Comparison of ENCODE assay signal across 11 cellular contexts in the genomic region with DNA sequence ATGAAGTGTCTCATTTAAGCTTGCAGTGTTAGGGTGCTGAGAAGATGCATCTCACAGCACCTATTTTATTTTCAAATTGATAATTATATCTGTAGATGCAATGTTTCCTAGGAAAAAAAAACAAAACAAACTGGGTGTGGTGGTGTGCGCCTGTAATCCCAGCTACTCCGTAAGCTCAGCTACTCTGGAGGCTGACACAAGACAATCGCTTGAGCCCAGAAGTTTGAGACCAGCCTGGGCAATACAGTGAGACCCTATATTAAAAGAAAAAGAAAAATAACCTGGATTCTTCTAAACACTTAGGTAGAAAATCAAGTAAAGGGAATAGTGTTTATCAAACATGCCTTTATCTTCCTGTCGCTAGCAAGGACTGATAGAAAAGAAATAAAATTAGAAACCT. TPM values are rescaled to one million over a fixed set of nuclear protein-coding genes. Genes with fewer than 3 reads are reported as not detected.
DNase-seq lines count a peak whose midpoint lies in the region; ATAC-seq, FAIRE-seq and TF ChIP-seq lines count a peak whose summit lies in the region.
"Had no signal": no experiment of that assay in that cellular context is flagged by ENCODE, and none has a peak within 500 bp of the region (broad histone marks: within the 10 kb centered on the region; RNA-seq: fewer than 3 reads in every experiment).

No MANE protein-coding gene starts in this region.

- intact Hi-C loops in GM12878 (cut with micrococcal nuclease; ENCODE audit: unreplicated experiment) (no loop called here), left lung (cut with DNase I) (no loop called here)
- intact Hi-C loops in activated CD8-positive, alpha-beta T cell treated with anti-CD3 and anti-CD28 coated beads for 36 hours (cut with micrococcal nuclease), result no loop called here

- no peak for TF ChIP-seq POLR2A in GM12878 (IDR thresholded peaks at IDR 0.05; ENCODE audit: low read depth, low read length)
- TF ChIP-seq POLR2A in upper lobe of left lung (IDR thresholded peaks at IDR 0.05), result no peak

- H3K36me3 Mint-ChIP-seq in activated naive CD4-positive, alpha-beta T cell treated with anti-CD3 and anti-CD28 coated beads, Interleukin-2, amount 50 U/mL, for 24 hours, result peaks cover 1% of the 10 kb centered on the region
- no peaks in the 10 kb centered on the region for H3K36me3 Mint-ChIP-seq in activated CD8-positive, alpha-beta T cell treated with anti-CD3 and anti-CD28 coated beads for 36 hours (ENCODE audit: low read depth)
- H3K36me3 Mint-ChIP-seq in immature natural killer cell, result peaks cover 0 to 3% (median 0%) of the 10 kb centered on the region in 3 donors

- no TSS peak for BruUV-seq in GM12878 (replicated peaks; lab: Mats Ljungman, UMichigan)

- CTCF ChIA-PET in GM12878 (lab: Yijun Ruan, JAX), result interaction anchor here (1.6 kb wide), 1 partner anchor 545 kb away, joined by 3 read pairs; no protein-coding TSS in a partner anchor
- CTCF ChIA-PET in activated CD8-positive, alpha-beta T cell treated with anti-CD3 and anti-CD28 coated beads for 36 hours (lab: Charles Lee), result interaction anchor here (0.7 kb wide), 1 partner anchor 27 kb away, joined by 3 read pairs; no protein-coding TSS in a partner anchor

- H3K4me3 Mint-ChIP-seq in activated naive CD4-positive, alpha-beta T cell treated with anti-CD3 and anti-CD28 coated beads, Interleukin-2, amount 50 U/mL, for 24 hours, result peak overlapping the region; percentile 92
- H3K4me3 Mint-ChIP-seq in activated CD8-positive, alpha-beta T cell treated with anti-CD3 and anti-CD28 coated beads for 36 hours, result no peak overlapping the region
- H3K4me3 Mint-ChIP-seq in immature natural killer cell, result no peak overlapping the region
- H3K4me3 Mint-ChIP-seq: type B pancreatic cell had no signal

- H4K20me1 ChIP-seq in GM12878 (ENCODE audit: control insufficient read depth, insufficient read depth), result no peaks in the 10 kb centered on the region

- POLR2A ChIA-PET in GM12878 (lab: Charles Lee), result interaction anchor here (3.1 kb wide), 1 partner anchor 23 kb away, joined by 13 read pairs; a partner anchor contains a TSS
- POLR2A ChIA-PET in activated CD8-positive, alpha-beta T cell treated with anti-CD3 and anti-CD28 coated beads for 36 hours (lab: Charles Lee), result interaction anchor here (0.6 to 1.4 kb wide), 2 partner anchors 24 to 195 kb away, joined by 3 to 6 read pairs; a partner anchor contains a TSS

- DNase-seq in activated naive CD4-positive, alpha-beta T cell (lab: John Stamatoyannopoulos, UW), result no peak
- DNase-seq in GM12878 (ENCODE audit: low read depth, low spot score), result no peak
- no peak for DNase-seq in left lung
- DNase-seq in upper lobe of left lung, result no peak
- no peak for DNase-seq in activated CD8-positive, alpha-beta T cell treated with anti-CD3 and anti-CD28 coated beads for 36 hours
- no peak for DNase-seq in activated CD8-positive, alpha-beta memory T cell treated with anti-CD3 and anti-CD28 coated beads, Interleukin-2, amount 50 U/mL, for 48 hours
- DNase-seq in immature natural killer cell, result no peak

- WGBS in GM12878 (ENCODE audit: insufficient coverage, insufficient replicate concordance, low lambda C conversion rate, missing lambda C conversion rate), result 96% methylated on average over 4 of the region's 4 CpGs
- WGBS in upper lobe of left lung, 2 donors, result 79 to 82% methylated on average over 4 of the region's 4 CpGs

- H3K79me2 ChIP-seq in GM12878 (ENCODE audit: control insufficient read depth, insufficient read depth, low read length), result peaks cover 26% of the 10 kb centered on the region

- FAIRE-seq in GM12878 (lab: Jason Lieb, UNC), result no peak
- FAIRE-seq: GM18507 had no signal

- H3K9ac ChIP-seq in GM12878 (ENCODE audit: control insufficient read depth, insufficient read depth, low read length), result peak overlapping the region; percentile 40

- no peak for TF ChIP-seq EP300 in GM12878 (IDR thresholded peaks at IDR 0.05; ENCODE audit: borderline replicate concordance in 1 of 2, control insufficient read depth in 1 of 2, low read depth in 2 of 2, low read length in 2 of 2)
- no peak for TF ChIP-seq EP300 in upper lobe of left lung (IDR thresholded peaks at IDR 0.05)

- TF ChIP-seq RAD21 in GM12878 (IDR thresholded peaks at IDR 0.05; ENCODE audit: insufficient read depth, low read depth, low read length), result no peak

- peak overlapping the region; percentile 93 for H3K4me2 ChIP-seq in GM12878 (ENCODE audit: control insufficient read depth, insufficient read depth)

- H3K4me1 ChIP-seq in GM12878 (ENCODE audit: control insufficient read depth, insufficient read depth, low read length) (peaks cover 8% of the 10 kb centered on the region; the same call in 1 of the 2 replicates), left lung (peaks cover 24 to 49% of the 10 kb centered on the region in 2 donors), upper lobe of left lung (peaks cover 26 to 44% (median 39%) of the 10 kb centered on the region in 4 donors)

- H3K4me1 Mint-ChIP-seq in activated naive CD4-positive, alpha-beta T cell treated with anti-CD3 and anti-CD28 coated beads, Interleukin-2, amount 50 U/mL, for 24 hours, result peaks cover 16% of the 10 kb centered on the region
- peaks cover 21% of the 10 kb centered on the region for H3K4me1 Mint-ChIP-seq in activated CD8-positive, alpha-beta T cell treated with anti-CD3 and anti-CD28 coated beads for 36 hours (ENCODE audit: low read depth)
- H3K4me1 Mint-ChIP-seq in immature natural killer cell, result peaks cover 8 to 25% of the 10 kb centered on the region in 2 donors

- SMC1A ChIA-PET in GM12878 (lab: Charles Lee; ENCODE audit: uncharacterized antibody, unreplicated experiment), result interaction anchor here (0.6 to 0.7 kb wide), 2 partner anchors 17 to 66 kb away, joined by 3 read pairs; no protein-coding TSS in a partner anchor

- ATAC-seq in GM12878 (no peak), left lung (no peak), upper lobe of left lung (ENCODE audit: low FRiP score in 2 of 2) (no peak)
- no peak for ATAC-seq in activated CD8-positive, alpha-beta T cell treated with anti-CD3 and anti-CD28 coated beads for 36 hours

- H3K27ac Mint-ChIP-seq in activated naive CD4-positive, alpha-beta T cell treated with anti-CD3 and anti-CD28 coated beads, Interleukin-2, amount 50 U/mL, for 24 hours, result no peak overlapping the region
- no peak overlapping the region for H3K27ac Mint-ChIP-seq in activated CD8-positive, alpha-beta T cell treated with anti-CD3 and anti-CD28 coated beads for 36 hours
- peak overlapping the region in 1 of 6 donors; percentile 84 for H3K27ac Mint-ChIP-seq in immature natural killer cell
- H3K27ac Mint-ChIP-seq: type B pancreatic cell had no signal

- no peaks in the 10 kb centered on the region for H3K27me3 Mint-ChIP-seq in activated naive CD4-positive, alpha-beta T cell treated with anti-CD3 and anti-CD28 coated beads, Interleukin-2, amount 50 U/mL, for 24 hours
- no peaks in the 10 kb centered on the region for H3K27me3 Mint-ChIP-seq in activated CD8-positive, alpha-beta T cell treated with anti-CD3 and anti-CD28 coated beads for 36 hours
- peaks cover 0 to 2% (median 0%) of the 10 kb centered on the region in 3 donors for H3K27me3 Mint-ChIP-seq in immature natural killer cell (ENCODE audit: low read depth in 3 of 3)
- H3K27me3 Mint-ChIP-seq: type B pancreatic cell had no signal

- H3K4me3 ChIP-seq in GM12878, result peak overlapping the region; percentile 91
- peak overlapping the region; percentile 64 to 79 for H3K4me3 ChIP-seq in left lung
- H3K4me3 ChIP-seq in upper lobe of left lung, result peak overlapping the region in 3 of 4 donors; percentile 80 to 91 (median 87)

- in situ Hi-C loops in GM12878 (cut with MboI), result no loop called here

- H3K9me3 ChIP-seq in GM12878 (replicated peaks; ENCODE audit: control insufficient read depth, insufficient read depth, low read length), result no peaks in the 10 kb centered on the region
- no peaks in the 10 kb centered on the region for H3K9me3 ChIP-seq in left lung
- H3K9me3 ChIP-seq in upper lobe of left lung, result no peaks in the 10 kb centered on the region

- no peaks in the 10 kb centered on the region for H3K36me3 ChIP-seq in GM12878 (ENCODE audit: control insufficient read depth in 2 of 2, insufficient read depth in 2 of 2, low read length in 1 of 2)
- H3K36me3 ChIP-seq in left lung, result no peaks in the 10 kb centered on the region
- H3K36me3 ChIP-seq in upper lobe of left lung, result no peaks in the 10 kb centered on the region

- H3K27me3 ChIP-seq in GM12878 (replicated peaks in 1 of 2; ENCODE audit: control insufficient read depth in 2 of 2, insufficient read depth in 2 of 2, low read length in 1 of 2), result no peaks in the 10 kb centered on the region
- H3K27me3 ChIP-seq in left lung, result no peaks in the 10 kb centered on the region
- no peaks in the 10 kb centered on the region for H3K27me3 ChIP-seq in upper lobe of left lung

- no peaks in the 10 kb centered on the region for H3K9me3 Mint-ChIP-seq in activated naive CD4-positive, alpha-beta T cell treated with anti-CD3 and anti-CD28 coated beads, Interleukin-2, amount 50 U/mL, for 24 hours
- H3K9me3 Mint-ChIP-seq in activated CD8-positive, alpha-beta T cell treated with anti-CD3 and anti-CD28 coated beads for 36 hours, result no peaks in the 10 kb centered on the region
- H3K9me3 Mint-ChIP-seq in immature natural killer cell, result no peaks in the 10 kb centered on the region
- H3K9me3 Mint-ChIP-seq: type B pancreatic cell had no signal

- no peak overlapping the region for H2AFZ ChIP-seq in GM12878 (ENCODE audit: control insufficient read depth, low read depth, low read length)

- TF ChIP-seq CTCF in GM12878 (IDR thresholded peaks at IDR 0.05 in 2 of 3, conservative IDR thresholded peaks at IDR 0.05 in 1 of 3; ENCODE audit: control insufficient read depth in 2 of 3, extremely low read depth in 1 of 3, insufficient read depth in 1 of 3, low read depth in 3 of 3, low read length in 3 of 3) (no peak), left lung (IDR thresholded peaks at IDR 0.05) (no peak), upper lobe of left lung (IDR thresholded peaks at IDR 0.05) (no peak)
- TF ChIP-seq CTCF in activated CD8-positive, alpha-beta T cell treated with anti-CD3 and anti-CD28 coated beads for 36 hours (IDR thresholded peaks at IDR 0.05), result no peak

- no peak overlapping the region for H3K27ac ChIP-seq in GM12878 (ENCODE audit: control insufficient read depth, insufficient read depth)
- no peak overlapping the region for H3K27ac ChIP-seq in left lung
- H3K27ac ChIP-seq in upper lobe of left lung, result peak overlapping the region in 1 of 4 donors; percentile 2
- H3K27ac ChIP-seq: SK-N-MC had no signal

- RAD21 ChIA-PET in GM12878 (lab: Charles Lee; ENCODE audit: unreplicated experiment), result interaction anchor here (0.7 kb wide), 1 partner anchor 498 kb away, joined by 3 read pairs; no protein-coding TSS in a partner anchor

RNA-seq across cellular contexts. Expression of a gene that starts 1.9 kb away (rescaled TPM):
- 28.7 and 35.6 TPM in 2 replicates for total RNA-seq in GM12878 (2013; cell fraction: nucleolus; rRNA removed)
- total RNA-seq in GM12878 (2014; rRNA removed) (2.7 and 2.8 TPM in 2 replicates), GM12878 (2014; rRNA removed; fragmentation: Illumina TruSeq; extraction: Trizol) (3.6 and 3.8 TPM in 2 replicates), GM12878 (2021) (4.2 and 5.2 TPM in 2 replicates), left lung (10 to 100 TPM; 20.6 to 23.5 TPM), upper lobe of left lung (10 to 100 TPM; 20.5 to 38.5 (median 29.9) TPM)
- polyA plus RNA-seq in GM12878 (2011; ENCODE audit: low read depth), result 1.7 TPM
- polyA plus RNA-seq in GM12878 (2011; rRNA removed) (6.0 and 12.9 TPM in 2 replicates), GM12878 (2014; fragmentation: Illumina TruSeq; extraction: Trizol) (2.4 and 3.3 TPM in 2 replicates), GM12878 (2014; fragmentation: Nextera tagmentation; extraction: Ambion mirVana) (under 1 TPM; 0.73 to 0.74 TPM), GM12878 (2014; rRNA removed) (1.5 and 2.2 TPM in 2 replicates), GM12878 (2016; fragmentation: Nextera tagmentation; extraction: Ambion mirVana) (1 to 10 TPM; 8.9 to 9.4 TPM), immature natural killer cell (10 to 100 TPM in 2 of 3 donors, 1 to 10 TPM in 1; 9.4 to 22.6 (median 16.5) TPM)
- polyA plus RNA-seq in GM12878 (2011; cell fraction: cytosol; rRNA removed), result 1.9 and 2.0 TPM in 2 replicates
- 3.8 TPM in 2 replicates for polyA plus RNA-seq in GM12878 (2011; cell fraction: nucleus; rRNA removed)
- polyA plus RNA-seq in GM12878 (2012), result 3.0 and 4.5 TPM in 2 replicates
- 7.1 and 15.5 TPM in 2 replicates for polyA minus RNA-seq in GM12878 (2011; rRNA and poly(A)+ RNA removed)
- polyA minus RNA-seq in GM12878 (2011; cell fraction: cytosol; rRNA and poly(A)+ RNA removed), result 3.4 and 4.8 TPM in 2 replicates
- 5.0 and 6.1 TPM in 2 replicates for polyA minus RNA-seq in GM12878 (2011; cell fraction: nucleus; rRNA and poly(A)+ RNA removed)
- 10 to 100 TPM in 1 of 2 experiments, 1 to 10 TPM in 1; 9.0 to 10.3 TPM for total RNA-seq in activated CD8-positive, alpha-beta T cell treated with anti-CD3 and anti-CD28 coated beads for 36 hours

RNA-seq across cellular contexts. Expression of a gene that starts 23.5 kb away (rescaled TPM):
- 214 and 218 TPM in 2 replicates for total RNA-seq in GM12878 (2013; cell fraction: nucleolus; rRNA removed)
- 40.7 and 43.9 TPM in 2 replicates for total RNA-seq in GM12878 (2014; rRNA removed)
- total RNA-seq in GM12878 (2014; rRNA removed; fragmentation: Illumina TruSeq; extraction: Trizol), result 33.1 and 33.3 TPM in 2 replicates
- total RNA-seq in GM12878 (2021), result 73.7 and 77.0 TPM in 2 replicates
- polyA plus RNA-seq in GM12878 (2011; ENCODE audit: low read depth), result 34.2 TPM
- polyA plus RNA-seq in GM12878 (2011; rRNA removed), result 83.0 and 107 TPM in 2 replicates
- 37.9 and 39.1 TPM in 2 replicates for polyA plus RNA-seq in GM12878 (2011; cell fraction: cytosol; rRNA removed)
- polyA plus RNA-seq in GM12878 (2011; cell fraction: nucleus; rRNA removed), result 23.7 and 25.8 TPM in 2 replicates
- polyA plus RNA-seq in GM12878 (2012), result 61.2 and 63.5 TPM in 2 replicates
- 59.5 and 60.2 TPM in 2 replicates for polyA plus RNA-seq in GM12878 (2014; fragmentation: Illumina TruSeq; extraction: Trizol)
- polyA plus RNA-seq in GM12878 (2014; fragmentation: Nextera tagmentation; extraction: Ambion mirVana), result 10 to 100 TPM; 10.0 to 11.1 TPM
- polyA plus RNA-seq in GM12878 (2014; rRNA removed), result 43.5 and 50.4 TPM in 2 replicates
- polyA plus RNA-seq in GM12878 (2016; fragmentation: Nextera tagmentation; extraction: Ambion mirVana), result 10 to 100 TPM; 87.6 to 88.9 TPM
- polyA minus RNA-seq in GM12878 (2011; rRNA and poly(A)+ RNA removed), result 60.7 and 111 TPM in 2 replicates
- polyA minus RNA-seq in GM12878 (2011; cell fraction: cytosol; rRNA and poly(A)+ RNA removed), result 39.4 and 50.1 TPM in 2 replicates
- 37.4 and 63.6 TPM in 2 replicates for polyA minus RNA-seq in GM12878 (2011; cell fraction: nucleus; rRNA and poly(A)+ RNA removed)
- total RNA-seq in left lung, result 100 to 1,000 TPM; 142 to 167 TPM
- 100 to 1,000 TPM in 3 of 6 donors, 10 to 100 TPM in 3; 64.5 to 139 (median 93.5) TPM for total RNA-seq in upper lobe of left lung
- 10 to 100 TPM; 76.4 to 79.4 TPM for total RNA-seq in activated CD8-positive, alpha-beta T cell treated with anti-CD3 and anti-CD28 coated beads for 36 hours
- polyA plus RNA-seq in immature natural killer cell, result 100 to 1,000 TPM; 136 to 314 (median 192) TPM
